Comparison of ENCODE assay signal across 1 cellular context in the genomic region with DNA sequence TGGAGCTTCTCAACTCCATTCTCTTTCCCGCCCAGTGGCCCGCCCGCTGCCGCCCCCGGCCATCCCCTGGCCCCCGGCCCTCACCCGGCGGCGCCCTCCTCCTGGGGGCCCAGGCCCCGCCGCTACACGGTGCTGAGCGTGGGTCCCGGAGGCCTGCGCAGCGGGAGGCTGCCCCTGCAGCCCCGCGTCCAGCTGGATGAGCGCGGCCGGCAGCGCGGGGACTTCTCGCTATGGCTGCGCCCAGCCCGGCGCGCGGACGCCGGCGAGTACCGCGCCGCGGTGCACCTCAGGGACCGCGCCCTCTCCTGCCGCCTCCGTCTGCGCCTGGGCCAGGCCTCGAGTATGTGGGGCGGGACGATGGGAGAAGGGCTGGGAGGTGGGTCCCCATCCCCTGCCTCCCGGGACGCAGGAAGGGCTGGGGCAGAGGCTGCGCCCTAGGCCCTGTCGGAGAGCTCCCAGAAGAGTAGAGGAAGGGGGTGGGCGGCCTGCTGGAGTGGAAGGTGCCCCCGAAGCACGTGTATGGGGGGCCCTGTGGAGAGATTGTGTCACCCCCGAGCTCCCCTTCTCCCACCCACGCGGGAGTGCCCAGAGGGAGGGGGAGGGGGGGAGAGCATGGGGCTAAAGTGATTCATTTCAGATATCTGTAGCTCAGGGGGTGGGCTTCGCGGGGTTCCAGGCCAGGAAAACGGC.
TF ChIP-seq lines count a peak whose summit lies in the region.

No MANE protein-coding gene starts in this region.

TF ChIP-seq in GM23338, 12 proteins besides CTCF, POLR2A, EP300 and RAD21 (continued from another document):
- TF ChIP-seq, protein P1, sequence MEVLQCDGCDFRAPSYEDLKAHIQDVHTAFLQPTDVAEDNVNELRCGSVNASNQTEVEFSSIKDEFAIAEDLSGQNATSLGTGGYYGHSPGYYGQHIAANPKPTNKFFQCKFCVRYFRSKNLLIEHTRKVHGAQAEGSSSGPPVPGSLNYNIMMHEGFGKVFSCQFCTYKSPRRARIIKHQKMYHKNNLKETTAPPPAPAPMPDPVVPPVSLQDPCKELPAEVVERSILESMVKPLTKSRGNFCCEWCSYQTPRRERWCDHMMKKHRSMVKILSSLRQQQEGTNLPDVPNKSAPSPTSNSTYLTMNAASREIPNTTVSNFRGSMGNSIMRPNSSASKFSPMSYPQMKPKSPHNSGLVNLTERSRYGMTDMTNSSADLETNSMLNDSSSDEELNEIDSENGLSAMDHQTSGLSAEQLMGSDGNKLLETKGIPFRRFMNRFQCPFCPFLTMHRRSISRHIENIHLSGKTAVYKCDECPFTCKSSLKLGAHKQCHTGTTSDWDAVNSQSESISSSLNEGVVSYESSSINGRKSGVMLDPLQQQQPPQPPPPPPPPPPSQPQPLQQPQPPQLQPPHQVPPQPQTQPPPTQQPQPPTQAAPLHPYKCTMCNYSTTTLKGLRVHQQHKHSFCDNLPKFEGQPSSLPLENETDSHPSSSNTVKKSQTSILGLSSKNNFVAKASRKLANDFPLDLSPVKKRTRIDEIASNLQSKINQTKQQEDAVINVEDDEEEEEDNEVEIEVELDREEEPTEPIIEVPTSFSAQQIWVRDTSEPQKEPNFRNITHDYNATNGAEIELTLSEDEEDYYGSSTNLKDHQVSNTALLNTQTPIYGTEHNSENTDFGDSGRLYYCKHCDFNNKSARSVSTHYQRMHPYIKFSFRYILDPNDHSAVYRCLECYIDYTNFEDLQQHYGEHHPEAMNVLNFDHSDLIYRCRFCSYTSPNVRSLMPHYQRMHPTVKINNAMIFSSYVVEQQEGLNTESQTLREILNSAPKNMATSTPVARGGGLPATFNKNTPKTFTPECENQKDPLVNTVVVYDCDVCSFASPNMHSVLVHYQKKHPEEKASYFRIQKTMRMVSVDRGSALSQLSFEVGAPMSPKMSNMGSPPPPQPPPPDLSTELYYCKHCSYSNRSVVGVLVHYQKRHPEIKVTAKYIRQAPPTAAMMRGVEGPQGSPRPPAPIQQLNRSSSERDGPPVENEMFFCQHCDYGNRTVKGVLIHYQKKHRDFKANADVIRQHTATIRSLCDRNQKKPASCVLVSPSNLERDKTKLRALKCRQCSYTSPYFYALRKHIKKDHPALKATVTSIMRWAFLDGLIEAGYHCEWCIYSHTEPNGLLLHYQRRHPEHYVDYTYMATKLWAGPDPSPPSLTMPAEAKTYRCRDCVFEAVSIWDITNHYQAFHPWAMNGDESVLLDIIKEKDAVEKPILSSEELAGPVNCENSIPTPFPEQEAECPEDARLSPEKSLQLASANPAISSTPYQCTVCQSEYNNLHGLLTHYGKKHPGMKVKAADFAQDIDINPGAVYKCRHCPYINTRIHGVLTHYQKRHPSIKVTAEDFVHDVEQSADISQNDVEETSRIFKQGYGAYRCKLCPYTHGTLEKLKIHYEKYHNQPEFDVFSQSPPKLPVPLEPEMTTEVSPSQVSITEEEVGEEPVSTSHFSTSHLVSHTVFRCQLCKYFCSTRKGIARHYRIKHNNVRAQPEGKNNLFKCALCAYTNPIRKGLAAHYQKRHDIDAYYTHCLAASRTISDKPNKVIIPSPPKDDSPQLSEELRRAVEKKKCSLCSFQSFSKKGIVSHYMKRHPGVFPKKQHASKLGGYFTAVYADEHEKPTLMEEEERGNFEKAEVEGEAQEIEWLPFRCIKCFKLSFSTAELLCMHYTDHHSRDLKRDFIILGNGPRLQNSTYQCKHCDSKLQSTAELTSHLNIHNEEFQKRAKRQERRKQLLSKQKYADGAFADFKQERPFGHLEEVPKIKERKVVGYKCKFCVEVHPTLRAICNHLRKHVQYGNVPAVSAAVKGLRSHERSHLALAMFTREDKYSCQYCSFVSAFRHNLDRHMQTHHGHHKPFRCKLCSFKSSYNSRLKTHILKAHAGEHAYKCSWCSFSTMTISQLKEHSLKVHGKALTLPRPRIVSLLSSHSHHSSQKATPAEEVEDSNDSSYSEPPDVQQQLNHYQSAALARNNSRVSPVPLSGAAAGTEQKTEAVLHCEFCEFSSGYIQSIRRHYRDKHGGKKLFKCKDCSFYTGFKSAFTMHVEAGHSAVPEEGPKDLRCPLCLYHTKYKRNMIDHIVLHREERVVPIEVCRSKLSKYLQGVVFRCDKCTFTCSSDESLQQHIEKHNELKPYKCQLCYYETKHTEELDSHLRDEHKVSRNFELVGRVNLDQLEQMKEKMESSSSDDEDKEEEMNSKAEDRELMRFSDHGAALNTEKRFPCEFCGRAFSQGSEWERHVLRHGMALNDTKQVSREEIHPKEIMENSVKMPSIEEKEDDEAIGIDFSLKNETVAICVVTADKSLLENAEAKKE (CRISPR knock-in tag; IDR thresholded peaks at IDR 0.05) = no peak
- TF ChIP-seq NANOG (IDR thresholded peaks at IDR 0.05; ENCODE audit: borderline replicate concordance) = no peak
- no peak for TF ChIP-seq EZH2phosphoT487 (IDR thresholded peaks at IDR 0.05; ENCODE audit: unreplicated experiment)
- TF ChIP-seq, protein P2, sequence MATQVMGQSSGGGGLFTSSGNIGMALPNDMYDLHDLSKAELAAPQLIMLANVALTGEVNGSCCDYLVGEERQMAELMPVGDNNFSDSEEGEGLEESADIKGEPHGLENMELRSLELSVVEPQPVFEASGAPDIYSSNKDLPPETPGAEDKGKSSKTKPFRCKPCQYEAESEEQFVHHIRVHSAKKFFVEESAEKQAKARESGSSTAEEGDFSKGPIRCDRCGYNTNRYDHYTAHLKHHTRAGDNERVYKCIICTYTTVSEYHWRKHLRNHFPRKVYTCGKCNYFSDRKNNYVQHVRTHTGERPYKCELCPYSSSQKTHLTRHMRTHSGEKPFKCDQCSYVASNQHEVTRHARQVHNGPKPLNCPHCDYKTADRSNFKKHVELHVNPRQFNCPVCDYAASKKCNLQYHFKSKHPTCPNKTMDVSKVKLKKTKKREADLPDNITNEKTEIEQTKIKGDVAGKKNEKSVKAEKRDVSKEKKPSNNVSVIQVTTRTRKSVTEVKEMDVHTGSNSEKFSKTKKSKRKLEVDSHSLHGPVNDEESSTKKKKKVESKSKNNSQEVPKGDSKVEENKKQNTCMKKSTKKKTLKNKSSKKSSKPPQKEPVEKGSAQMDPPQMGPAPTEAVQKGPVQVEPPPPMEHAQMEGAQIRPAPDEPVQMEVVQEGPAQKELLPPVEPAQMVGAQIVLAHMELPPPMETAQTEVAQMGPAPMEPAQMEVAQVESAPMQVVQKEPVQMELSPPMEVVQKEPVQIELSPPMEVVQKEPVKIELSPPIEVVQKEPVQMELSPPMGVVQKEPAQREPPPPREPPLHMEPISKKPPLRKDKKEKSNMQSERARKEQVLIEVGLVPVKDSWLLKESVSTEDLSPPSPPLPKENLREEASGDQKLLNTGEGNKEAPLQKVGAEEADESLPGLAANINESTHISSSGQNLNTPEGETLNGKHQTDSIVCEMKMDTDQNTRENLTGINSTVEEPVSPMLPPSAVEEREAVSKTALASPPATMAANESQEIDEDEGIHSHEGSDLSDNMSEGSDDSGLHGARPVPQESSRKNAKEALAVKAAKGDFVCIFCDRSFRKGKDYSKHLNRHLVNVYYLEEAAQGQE (IDR thresholded peaks at IDR 0.05; ENCODE audit: unreplicated experiment) = no peak
- TF ChIP-seq CREB1 (CRISPR knock-in tag; IDR thresholded peaks at IDR 0.05; ENCODE audit: low read depth) = no peak
- no peak for TF ChIP-seq POLR2AphosphoS5 (IDR thresholded peaks at IDR 0.05; ENCODE audit: low read depth)
- no peak for TF ChIP-seq ZNF331 (CRISPR knock-in tag; IDR thresholded peaks at IDR 0.05; ENCODE audit: low read depth)
- no peak for TF ChIP-seq STAT1 (IDR thresholded peaks at IDR 0.05; ENCODE audit: unreplicated experiment)
- TF ChIP-seq, protein P3, sequence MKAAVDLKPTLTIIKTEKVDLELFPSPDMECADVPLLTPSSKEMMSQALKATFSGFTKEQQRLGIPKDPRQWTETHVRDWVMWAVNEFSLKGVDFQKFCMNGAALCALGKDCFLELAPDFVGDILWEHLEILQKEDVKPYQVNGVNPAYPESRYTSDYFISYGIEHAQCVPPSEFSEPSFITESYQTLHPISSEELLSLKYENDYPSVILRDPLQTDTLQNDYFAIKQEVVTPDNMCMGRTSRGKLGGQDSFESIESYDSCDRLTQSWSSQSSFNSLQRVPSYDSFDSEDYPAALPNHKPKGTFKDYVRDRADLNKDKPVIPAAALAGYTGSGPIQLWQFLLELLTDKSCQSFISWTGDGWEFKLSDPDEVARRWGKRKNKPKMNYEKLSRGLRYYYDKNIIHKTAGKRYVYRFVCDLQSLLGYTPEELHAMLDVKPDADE (IDR thresholded peaks at IDR 0.05) = no peak
- TF ChIP-seq EZH2 (IDR thresholded peaks at IDR 0.05; ENCODE audit: low read depth, unreplicated experiment) = no peak
- TF ChIP-seq JUNB (IDR thresholded peaks at IDR 0.05; ENCODE audit: unreplicated experiment) = no peak
